Comparison of ENCODE assay signal across 9 cellular contexts in the genomic region with DNA sequence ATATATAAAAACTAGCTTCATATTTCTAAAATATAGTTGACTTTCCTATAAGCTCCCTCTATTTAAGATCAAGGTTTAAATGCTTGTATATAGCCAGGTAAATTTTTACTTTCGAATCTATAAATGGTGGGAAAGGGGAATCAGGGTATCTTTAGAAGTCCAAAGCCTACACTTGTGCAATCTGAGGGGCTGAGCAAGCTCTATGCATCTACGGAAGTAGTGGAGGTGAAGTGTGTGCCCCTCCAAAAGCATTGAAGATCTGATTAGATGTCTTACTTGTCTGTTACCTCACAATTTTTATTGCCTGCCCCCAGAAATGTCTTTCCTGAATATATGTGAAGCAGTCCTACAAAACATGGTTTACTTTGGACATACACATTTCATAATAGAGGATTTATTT. TPM values are rescaled to one million over a fixed set of nuclear protein-coding genes. Genes with fewer than 3 reads are reported as not detected.
DNase-seq lines count a peak whose midpoint lies in the region; ATAC-seq and TF ChIP-seq lines count a peak whose summit lies in the region.
"Had no signal": no experiment of that assay in that cellular context is flagged by ENCODE, and none has a peak within 500 bp of the region (broad histone marks: within the 10 kb centered on the region; RNA-seq: fewer than 3 reads in every experiment).

No MANE protein-coding gene starts in this region.

- H3K9me3 Mint-ChIP-seq in activated T-cell treated with anti-CD3 and anti-CD28 coated beads, Interleukin-2, amount 50 U/mL, for 4 hours = no peaks in the 10 kb centered on the region
- no peaks in the 10 kb centered on the region for H3K9me3 Mint-ChIP-seq in activated CD8-positive, alpha-beta T cell treated with anti-CD3 and anti-CD28 coated beads, Interleukin-2, amount 10 ng/mL, durations not matched to agents 7 days and 5 days (ENCODE audit: insufficient read depth)

- peak overlapping the region; percentile 90 for H3K4me3 Mint-ChIP-seq in activated T-cell treated with anti-CD3 and anti-CD28 coated beads, Interleukin-2, amount 50 U/mL, for 4 hours
- H3K4me3 Mint-ChIP-seq in activated CD8-positive, alpha-beta T cell treated with anti-CD3 and anti-CD28 coated beads, Interleukin-2, amount 10 ng/mL, durations not matched to agents 7 days and 5 days = peak overlapping the region; percentile 86

- peak overlapping the region; percentile 34 for H3K27ac ChIP-seq in thymus (ENCODE audit: low read depth)

- H3K36me3 Mint-ChIP-seq in activated T-cell treated with anti-CD3 and anti-CD28 coated beads, Interleukin-2, amount 50 U/mL, for 4 hours (ENCODE audit: insufficient read depth) = peaks cover 10% of the 10 kb centered on the region
- H3K36me3 Mint-ChIP-seq in activated CD8-positive, alpha-beta T cell treated with anti-CD3 and anti-CD28 coated beads, Interleukin-2, amount 10 ng/mL, durations not matched to agents 7 days and 5 days (ENCODE audit: low read depth) = peaks cover 8% of the 10 kb centered on the region

- peak overlapping the region; percentile 10 for H3K4me3 ChIP-seq in kidney epithelial cell (ENCODE audit: low read depth, low read length)
- no peak overlapping the region for H3K4me3 ChIP-seq in thymus (ENCODE audit: low read length)

- H3K4me1 ChIP-seq in thymus (ENCODE audit: control insufficient read depth, insufficient read depth, low read length) = peaks cover 5% of the 10 kb centered on the region

- DNase-seq in activated T-cell treated with anti-CD3 and anti-CD28 coated beads, Interleukin-2, amount 50 U/mL, for 4 hours = no peak
- DNase-seq in activated T-cell treated with anti-CD3 and anti-CD28 coated beads for 4 hours (no peak), kidney epithelial cell (ENCODE audit: low read depth) (no peak)
- DNase-seq in activated CD8-positive, alpha-beta T cell treated with anti-CD3 and anti-CD28 coated beads, Interleukin-2, amount 10 ng/mL, durations not matched to agents 7 days and 5 days = no peak
- DNase-seq: activated gamma-delta T cell had no signal

- no peak for ATAC-seq in activated T-cell treated with anti-CD3 and anti-CD28 coated beads, Interleukin-2, amount 50 U/mL, for 4 hours
- ATAC-seq in activated CD8-positive, alpha-beta T cell treated with anti-CD3 and anti-CD28 coated beads, Interleukin-2, amount 10 ng/mL, durations not matched to agents 7 days and 5 days = no peak
- ATAC-seq in HG03571 (IDR thresholded peaks at IDR 0.05; ENCODE audit: unreplicated experiment) (no peak), HG03432 (IDR thresholded peaks at IDR 0.05; ENCODE audit: unreplicated experiment) (no peak), HG03520 (IDR thresholded peaks at IDR 0.05; ENCODE audit: unreplicated experiment) (no peak)

- CTCF ChIA-PET in activated CD8-positive, alpha-beta T cell treated with anti-CD3 and anti-CD28 coated beads, Interleukin-2, amount 10 ng/mL, durations not matched to agents 7 days and 5 days (lab: Charles Lee) = interaction anchor here (1.2 to 4.0 kb wide), 3 partner anchors 11 to 62 kb away, joined by 3 to 39 read pairs (median 15); partner anchors contain the start of gene MTERF1

- POLR2A ChIA-PET in activated CD8-positive, alpha-beta T cell treated with anti-CD3 and anti-CD28 coated beads, Interleukin-2, amount 10 ng/mL, durations not matched to agents 7 days and 5 days (lab: Charles Lee) = interaction anchor here (1.8 to 3.3 kb wide), 2 partner anchors 62 to 192 kb away, joined by 13 to 14 read pairs; partner anchors contain the start of genes CYP51A1 and MTERF1

- 76% methylated on average over 2 of the region's 2 CpGs for WGBS in thymus

- H3K27ac Mint-ChIP-seq in activated CD8-positive, alpha-beta T cell treated with anti-CD3 and anti-CD28 coated beads, Interleukin-2, amount 10 ng/mL, durations not matched to agents 7 days and 5 days = no peak overlapping the region

- H3K27me3 Mint-ChIP-seq in activated T-cell treated with anti-CD3 and anti-CD28 coated beads, Interleukin-2, amount 50 U/mL, for 4 hours (ENCODE audit: low read depth) = no peaks in the 10 kb centered on the region
- no peaks in the 10 kb centered on the region for H3K27me3 Mint-ChIP-seq in activated CD8-positive, alpha-beta T cell treated with anti-CD3 and anti-CD28 coated beads, Interleukin-2, amount 10 ng/mL, durations not matched to agents 7 days and 5 days (ENCODE audit: low read depth)

- no peaks in the 10 kb centered on the region for H3K27me3 ChIP-seq in kidney epithelial cell (ENCODE audit: control insufficient read depth, insufficient read depth, low read length)
- H3K27me3 ChIP-seq in thymus (ENCODE audit: control insufficient read depth, insufficient read depth) = no peaks in the 10 kb centered on the region

- H3K9me3 ChIP-seq in thymus (ENCODE audit: control insufficient read depth) = no peaks in the 10 kb centered on the region

- no peak for TF ChIP-seq CTCF in kidney epithelial cell (IDR thresholded peaks at IDR 0.05; ENCODE audit: insufficient read depth, low read length, poor library complexity, severe bottlenecking)

- peaks cover 43% of the 10 kb centered on the region for H3K4me1 Mint-ChIP-seq in activated T-cell treated with anti-CD3 and anti-CD28 coated beads, Interleukin-2, amount 50 U/mL, for 4 hours (ENCODE audit: low read depth)
- peaks cover 25% of the 10 kb centered on the region for H3K4me1 Mint-ChIP-seq in activated CD8-positive, alpha-beta T cell treated with anti-CD3 and anti-CD28 coated beads, Interleukin-2, amount 10 ng/mL, durations not matched to agents 7 days and 5 days (ENCODE audit: low read depth)

- no peaks in the 10 kb centered on the region for H3K36me3 ChIP-seq in kidney epithelial cell (ENCODE audit: control insufficient read depth, insufficient read depth, low read length)
- H3K36me3 ChIP-seq in thymus (ENCODE audit: control insufficient read depth, insufficient read depth) = no peaks in the 10 kb centered on the region

RNA-seq across cellular contexts. Expression of gene AKAP9, which starts 1.6 kb away (rescaled TPM):
- 10 to 100 TPM; 22.0 to 25.6 (median 23.9) TPM for total RNA-seq in activated T-cell treated with anti-CD3 and anti-CD28 coated beads, Interleukin-2, amount 50 U/mL, for 4 hours
- total RNA-seq in activated CD8-positive, alpha-beta T cell treated with anti-CD3 and anti-CD28 coated beads, Interleukin-2, amount 10 ng/mL, durations not matched to agents 7 days and 5 days = 10 to 100 TPM; 32.7 to 41.5 TPM
- total RNA-seq in kidney epithelial cell = 36.2 and 36.6 TPM in 2 replicates
- polyA plus RNA-seq in thymus = 25.3 TPM
